8 cellular contexts compared by ENCODE assay signal in the genomic region with DNA sequence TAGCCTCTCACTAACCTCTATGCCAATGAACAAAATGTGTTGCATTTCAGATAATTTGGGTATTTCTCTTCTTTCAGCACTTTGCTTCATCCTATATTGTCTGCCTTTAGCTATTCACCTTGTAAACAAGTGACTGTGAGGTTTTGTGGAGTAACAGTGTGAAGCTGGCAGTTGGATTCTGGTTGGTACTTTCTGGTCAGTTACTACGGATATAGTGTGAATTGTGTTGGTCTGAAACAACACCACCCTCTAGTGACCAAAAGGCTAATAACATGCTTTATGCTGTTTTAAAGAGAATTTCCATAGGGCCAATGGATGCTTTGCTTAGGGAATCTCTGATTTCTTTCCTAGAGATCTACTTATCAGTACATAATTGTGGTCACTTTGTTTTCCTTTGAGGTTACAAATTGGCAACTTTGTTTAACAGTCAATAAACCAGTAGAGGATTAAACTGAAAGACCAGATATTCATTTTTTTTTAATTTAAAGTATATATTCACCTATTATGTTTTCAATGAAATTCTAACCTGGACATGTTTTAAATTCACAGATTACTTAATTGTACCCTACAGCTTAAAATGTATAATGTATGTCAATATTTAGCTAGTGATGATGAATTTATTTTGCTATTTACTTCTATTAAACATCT. TPM values are rescaled to one million over a fixed set of nuclear protein-coding genes. Genes with fewer than 3 reads are reported as not detected.
DNase-seq lines count a peak whose midpoint lies in the region; ATAC-seq and TF ChIP-seq lines count a peak whose summit lies in the region.

No MANE protein-coding gene starts in this region.

- POLR2A ChIA-PET in activated CD8-positive, alpha-beta T cell treated with anti-CD3 and anti-CD28 coated beads for 36 hours (lab: Charles Lee), result no interaction called here

- intact Hi-C loops in activated CD8-positive, alpha-beta T cell treated with anti-CD3 and anti-CD28 coated beads for 36 hours (cut with micrococcal nuclease), result loop anchor here (1.0 to 5.0 kb wide), 2 partner anchors 365 to 523 kb away; no protein-coding TSS in a partner anchor
- intact Hi-C loops in heart left ventricle (cut with DNase I), result loop anchor here (2.0 to 10.0 kb wide), 9 partner anchors 363 to 615 kb away; no protein-coding TSS in a partner anchor

- H3K9me3 Mint-ChIP-seq in activated CD8-positive, alpha-beta T cell treated with anti-CD3 and anti-CD28 coated beads for 36 hours, result no peaks in the 10 kb centered on the region

- H3K4me3 Mint-ChIP-seq in activated CD8-positive, alpha-beta T cell treated with anti-CD3 and anti-CD28 coated beads for 36 hours, result no peak overlapping the region

- no peak overlapping the region for H3K4me3 ChIP-seq in heart left ventricle

- H3K36me3 ChIP-seq in heart left ventricle, result no peaks in the 10 kb centered on the region

- H3K27ac Mint-ChIP-seq in activated CD8-positive, alpha-beta T cell treated with anti-CD3 and anti-CD28 coated beads for 36 hours, result no peak overlapping the region

- H3K27ac ChIP-seq in heart left ventricle, result no peak overlapping the region

- WGBS in heart left ventricle, 4 donors, result 0 to 4% (median 0%) methylated on average over 1 of the region's 1 CpG

- H3K27me3 Mint-ChIP-seq in activated CD8-positive, alpha-beta T cell treated with anti-CD3 and anti-CD28 coated beads for 36 hours, result peaks cover 33% of the 10 kb centered on the region

- H3K4me1 Mint-ChIP-seq in activated CD8-positive, alpha-beta T cell treated with anti-CD3 and anti-CD28 coated beads for 36 hours (ENCODE audit: low read depth), result peaks cover 17% of the 10 kb centered on the region

- peak; percentile 44 for ATAC-seq in GM19372 (IDR thresholded peaks at IDR 0.05; ENCODE audit: low read depth, unreplicated experiment)
- peak; percentile 64 for ATAC-seq in HG03354 (IDR thresholded peaks at IDR 0.05; ENCODE audit: poor library complexity, severe bottlenecking, unreplicated experiment)
- peak; percentile 67 for ATAC-seq in activated CD8-positive, alpha-beta T cell treated with anti-CD3 and anti-CD28 coated beads for 36 hours
- ATAC-seq in heart left ventricle, result peak in 3 of 4 donors; percentile 56 to 68 (median 61)

- H3K27me3 ChIP-seq in heart left ventricle, result peaks cover 6 to 49% (median 26%) of the 10 kb centered on the region in 9 donors

- CTCF ChIA-PET in activated CD8-positive, alpha-beta T cell treated with anti-CD3 and anti-CD28 coated beads for 36 hours (lab: Charles Lee), result interaction anchor here (0.6 to 2.3 kb wide), 15 partner anchors 10 to 921 kb away, joined by 3 to 13 read pairs (median 3); a partner anchor contains a TSS

- no peaks in the 10 kb centered on the region for H3K9me3 ChIP-seq in heart left ventricle

- peaks cover 0 to 20% (median 8%) of the 10 kb centered on the region in 12 donors for H3K4me1 ChIP-seq in heart left ventricle

- peak; percentile 71 for TF ChIP-seq CTCF in activated CD8-positive, alpha-beta T cell treated with anti-CD3 and anti-CD28 coated beads for 36 hours (IDR thresholded peaks at IDR 0.05)
- peak; percentile 62 to 86 (median 72) for TF ChIP-seq CTCF in heart left ventricle (IDR thresholded peaks at IDR 0.05)

- DNase-seq in DMS 273 treated with DMSO at 0.1 percent for 48 hours (lab: John Stamatoyannopoulos, UW) (peak; percentile 58), NCI-H2227 (lab: John Stamatoyannopoulos, UW; ENCODE audit: unreplicated experiment) (peak; percentile 75), heart left ventricle (no peak), putamen (ENCODE audit: low spot score) (peak; percentile 41)
- no peak for DNase-seq in activated CD8-positive, alpha-beta T cell treated with anti-CD3 and anti-CD28 coated beads for 36 hours
- DNase-seq in activated CD4-positive, alpha-beta T cell treated with anti-CD3 and anti-CD28 coated beads, Interleukin-2, amount 50 U/mL, for 48 hours, result no peak

- no peak for TF ChIP-seq POLR2A in heart left ventricle (IDR thresholded peaks at IDR 0.05)

- no peaks in the 10 kb centered on the region for H3K36me3 Mint-ChIP-seq in activated CD8-positive, alpha-beta T cell treated with anti-CD3 and anti-CD28 coated beads for 36 hours (ENCODE audit: low read depth)

RNA-seq across cellular contexts. Expression of a gene that starts 2.5 kb away (rescaled TPM):
- not detected for total RNA-seq in activated CD8-positive, alpha-beta T cell treated with anti-CD3 and anti-CD28 coated beads for 36 hours
- 10 to 100 TPM in 1 of 9 donors, 1 to 10 TPM in 6, under 1 TPM in 2; 0.45 to 11.6 (median 1.3) TPM for total RNA-seq in heart left ventricle
- 1 to 10 TPM; 1.1 to 2.3 TPM for polyA plus RNA-seq in heart left ventricle

RNA-seq across cellular contexts. Expression of a gene that starts 30.8 kb away (rescaled TPM):
- total RNA-seq in activated CD8-positive, alpha-beta T cell treated with anti-CD3 and anti-CD28 coated beads for 36 hours, result 100 to 1,000 TPM; 107 to 119 TPM
- total RNA-seq in heart left ventricle, result 10 to 100 TPM; 24.6 to 56.6 (median 52.9) TPM
- polyA plus RNA-seq in heart left ventricle, result 10 to 100 TPM; 36.3 to 47.7 TPM

Comparison
In these comparisons a context has a peak if more than half of its experiments do, and no peak if none do; other contexts are left out.
1. DNase-seq: peak in DMS 273 treated with DMSO at 0.1 percent for 48 hours (single experiment), NCI-H2227 (single experiment) and putamen (single experiment); none in activated CD8-positive, alpha-beta T cell treated with anti-CD3 and anti-CD28 coated beads for 36 hours (single experiment), heart left ventricle (0 of 5) and activated CD4-positive, alpha-beta T cell treated with anti-CD3 and anti-CD28 coated beads, Interleukin-2, amount 50 U/mL, for 48 hours (0 of 2).
2. Peak in every context shown above with its lines, with median percentiles within 50 percentile points of each other: ATAC-seq.